Comparison of ENCODE assay signal across 9 cellular contexts in genomic region chr16:5034167-5034523, GRCh38. TPM values are rescaled to one million over a fixed set of nuclear protein-coding genes. Genes with fewer than 3 reads are reported as not detected.
DNase-seq lines count a peak whose midpoint lies in the region; ATAC-seq, FAIRE-seq and TF ChIP-seq lines count a peak whose summit lies in the region.
"Had no signal": no experiment of that assay in that cellular context is flagged by ENCODE, and none has a peak within 500 bp of the region (broad histone marks: within the 10 kb centered on the region; RNA-seq: fewer than 3 reads in every experiment).

No MANE protein-coding gene starts in this region.

- ATAC-seq in left cardiac atrium (no peak), GM19328 (IDR thresholded peaks at IDR 0.05; ENCODE audit: unreplicated experiment) (no peak)

- H3K27me3 ChIP-seq in right atrium auricular region (no peaks in the 10 kb centered on the region), bronchial epithelial cell (ENCODE audit: control insufficient read depth, insufficient read depth, low read length) (no peaks in the 10 kb centered on the region), mucosa of stomach (ENCODE audit: control insufficient read depth, insufficient read depth, low read length) (no peaks in the 10 kb centered on the region)

- DNase-seq in right atrium auricular region (ENCODE audit: low spot score) (no peak), left cardiac atrium (no peak), bronchial epithelial cell (ENCODE audit: low read depth) (no peak), NCI-H2227 (lab: John Stamatoyannopoulos, UW; ENCODE audit: unreplicated experiment) (no peak), NCI-H2196 treated with DMSO at 0.1 percent for 48 hours (lab: John Stamatoyannopoulos, UW; ENCODE audit: unreplicated experiment) (no peak), DMS79 treated with DMSO at 0.1 percent for 48 hours (lab: John Stamatoyannopoulos, UW) (no peak)

- H3K9ac ChIP-seq in mucosa of stomach (ENCODE audit: low read length) = peak overlapping the region; percentile 74

- H3K36me3 ChIP-seq in right atrium auricular region = no peaks in the 10 kb centered on the region
- H3K36me3 ChIP-seq in bronchial epithelial cell (ENCODE audit: control insufficient read depth, insufficient read depth, low read length) = peaks cover 2% of the 10 kb centered on the region
- no peaks in the 10 kb centered on the region for H3K36me3 ChIP-seq in mucosa of stomach (ENCODE audit: control insufficient read depth, insufficient read depth, low read length)

- intact Hi-C loops in left cardiac atrium (cut with DNase I) = no loop called here

- peak overlapping the region; percentile 85 to 97 for H3K4me3 ChIP-seq in right atrium auricular region
- H3K4me3 ChIP-seq in bronchial epithelial cell (ENCODE audit: low read depth, low read length) = peak overlapping the region; percentile 70
- peak overlapping the region; percentile 86 for H3K4me3 ChIP-seq in mucosa of stomach (ENCODE audit: low read length)

- H3K4me1 ChIP-seq in right atrium auricular region (peaks cover 0 to 25% of the 10 kb centered on the region in 2 donors), mucosa of stomach (ENCODE audit: control insufficient read depth, insufficient read depth, low read length) (peaks cover 33% of the 10 kb centered on the region)

- FAIRE-seq in bronchial epithelial cell (lab: Jason Lieb, UNC) = no peak
- FAIRE-seq: endometrium had no signal

- H3K9me3 ChIP-seq in right atrium auricular region (no peaks in the 10 kb centered on the region), mucosa of stomach (ENCODE audit: control insufficient read depth, low read length) (no peaks in the 10 kb centered on the region)

- TF ChIP-seq CTCF in right atrium auricular region (IDR thresholded peaks at IDR 0.05) (no peak), bronchial epithelial cell (IDR thresholded peaks at IDR 0.05; ENCODE audit: insufficient read depth, low read length, severe bottlenecking) (no peak)

- H3K27ac ChIP-seq in right atrium auricular region = peak overlapping the region; percentile 63 to 71

RNA-seq across cellular contexts. Expression of gene NAGPA, which starts 0.4 kb away (rescaled TPM):
- 10 to 100 TPM in 1 of 2 donors, 1 to 10 TPM in 1; 8.1 to 12.7 TPM for total RNA-seq in right atrium auricular region
- 1 to 10 TPM; 6.8 to 8.4 TPM for total RNA-seq in left cardiac atrium
- total RNA-seq in bronchial epithelial cell = 9.2 and 9.7 TPM in 2 replicates

RNA-seq across cellular contexts. Expression of gene C16orf89, which starts 31.6 kb away (rescaled TPM):
- total RNA-seq in right atrium auricular region (1 to 10 TPM; 5.2 to 5.4 TPM), left cardiac atrium (10 to 100 TPM in 1 of 2 donors, 1 to 10 TPM in 1; 6.6 to 19.4 TPM), bronchial epithelial cell (not detected in 2 replicates)

RNA-seq across cellular contexts. Expression of gene ALG1, which starts 37.5 kb away (rescaled TPM):
- total RNA-seq in right atrium auricular region (10 to 100 TPM; 10.5 to 14.3 TPM), left cardiac atrium (10 to 100 TPM; 11.0 to 11.8 TPM), bronchial epithelial cell (16.4 and 20.5 TPM in 2 replicates)
